Comparison of ENCODE assay signal across 8 cellular contexts in genomic region chr10:61662794-61663259, GRCh38. TPM values are rescaled to one million over a fixed set of nuclear protein-coding genes. Genes with fewer than 3 reads are reported as not detected.
DNase-seq lines count a peak whose midpoint lies in the region; ATAC-seq and TF ChIP-seq lines count a peak whose summit lies in the region.

CABCOCO1 (plus strand) TSS chr10:61662929; CDS start chr10:61662973, 44 bp downstream.

- no peaks in the 10 kb centered on the region for H3K27me3 ChIP-seq in lung (ENCODE audit: control insufficient read depth, insufficient read depth)
- H3K27me3 ChIP-seq in thyroid gland, result no peaks in the 10 kb centered on the region

- H3K4me3 ChIP-seq in lung (peak within 1 kb of the TSS; percentile 70), thyroid gland (replicated peaks in 1 of 3) (peak within 1 kb of the TSS in 2 of 3 donors; percentile 33 to 41)

- H3K27ac ChIP-seq in lung (ENCODE audit: low read depth in 1 of 2, low read length in 1 of 2), result peak within 1 kb of the TSS in 1 of 2 donors; percentile 79
- peak within 1 kb of the TSS in 1 of 3 donors; percentile 21 for H3K27ac ChIP-seq in thyroid gland

- peaks cover 0 to 2% of the 10 kb centered on the region in 2 donors for H3K4me1 ChIP-seq in lung (ENCODE audit: control insufficient read depth in 2 of 2, insufficient read depth in 2 of 2, low read length in 2 of 2)
- no peaks in the 10 kb centered on the region for H3K4me1 ChIP-seq in thyroid gland

- intact Hi-C loops in thyroid gland (cut with DNase I), result no loop called here

- no peaks in the 10 kb centered on the region for H3K36me3 ChIP-seq in lung (ENCODE audit: control insufficient read depth in 2 of 2, insufficient read depth in 2 of 2, low read length in 2 of 2)
- no peaks in the 10 kb centered on the region for H3K36me3 ChIP-seq in thyroid gland

- H3K9me3 ChIP-seq in lung (ENCODE audit: control insufficient read depth in 2 of 2, insufficient read depth in 1 of 2, low read length in 1 of 2) (no peaks in the 10 kb centered on the region), thyroid gland (no peaks in the 10 kb centered on the region)

- ATAC-seq in lung (ENCODE audit: insufficient read depth, low FRiP score), result peak; percentile 93

- DNase-seq in DMS 273 treated with DMSO at 0.1 percent for 48 hours (lab: John Stamatoyannopoulos, UW) (peak; percentile 23), NCI-H510A (lab: John Stamatoyannopoulos, UW) (peak; percentile 33), epidermal melanocyte (ENCODE audit: insufficient read length, low spot score) (peak; percentile 56), lung (ENCODE audit: low spot score) (peak; percentile 65), thyroid gland (peak; percentile 52 to 65), SKM-1 treated with dmso at 0.1 percent for 144 hours (lab: John Stamatoyannopoulos, UW; ENCODE audit: unreplicated experiment) (no peak), GDM1 (lab: John Stamatoyannopoulos, UW) (no peak)
- DNase-seq in activated naive CD4-positive, alpha-beta T cell treated with anti-CD3 and anti-CD28 coated beads, Interleukin-2, amount 50 U/mL, for 16 hours, result no peak

- TF ChIP-seq POLR2A in thyroid gland (IDR thresholded peaks at IDR 0.05), result no peak

- TF ChIP-seq CTCF in lung (IDR thresholded peaks at IDR 0.05; ENCODE audit: control extremely low read depth, extremely low read depth) (no peak), thyroid gland (IDR thresholded peaks at IDR 0.05) (peak in 1 of 6 experiments; percentile 12)

- 3 to 5% methylated on average over 50 to 51 of the region's 51 CpGs for WGBS in lung, 2 donors
- 3 to 7% methylated on average over 25 to 50 of the region's 51 CpGs for WGBS in thyroid gland, 2 donors

RNA-seq across cellular contexts. Expression of gene CABCOCO1, which starts in this region (rescaled TPM):
- total RNA-seq in lung (10 to 100 TPM in 1 of 2 donors, 1 to 10 TPM in 1; 8.6 to 15.4 TPM), thyroid gland (under 1 TPM in 2 of 4 donors, not detected in 2; 0.45 to 0.54 TPM)
- 10 to 100 TPM in 1 of 2 donors, 1 to 10 TPM in 1; 3.8 to 11.5 TPM for polyA plus RNA-seq in lung

Comparison
In these comparisons a context has a peak if more than half of its experiments do, and no peak if none do; other contexts are left out.
1. RNA of gene CABCOCO1 (total RNA-seq): 8.6 to 15.4 TPM in lung; 0.45 to 0.54 TPM in thyroid gland; every median in the first group is over 4 times any median in the second.
2. Peak in DNase-seq and H3K4me3 ChIP-seq in thyroid gland; RNA of the gene not detected or under 1 TPM.
3. DNase-seq: peak in DMS 273 treated with DMSO at 0.1 percent for 48 hours (single experiment), NCI-H510A (single experiment), epidermal melanocyte (single experiment) and lung (single experiment); none in SKM-1 treated with dmso at 0.1 percent for 144 hours (single experiment), GDM1 (single experiment) and activated naive CD4-positive, alpha-beta T cell treated with anti-CD3 and anti-CD28 coated beads, Interleukin-2, amount 50 U/mL, for 16 hours (single experiment).